Comparison of ENCODE assay signal across 8 cellular contexts in genomic region chr13:31846182-31846938, GRCh38.
A peak's percentile ranks its signal among the peaks of the same experiment; 100 is the strongest.
DNase-seq lines count a peak whose midpoint lies in the region; ATAC-seq and TF ChIP-seq lines count a peak whose summit lies in the region.

No MANE protein-coding gene starts in this region.

- H3K4me3 ChIP-seq in AG09309 (ENCODE audit: control insufficient read depth, low read depth, low read length) (peak overlapping the region; percentile 64), coronary artery (peak overlapping the region; percentile 92)

- DNase-seq in AG09309 (ENCODE audit: low read depth) (peak; percentile 16), NCI-H345 treated with DMSO at 0.1 percent for 48 hours (lab: John Stamatoyannopoulos, UW; ENCODE audit: unreplicated experiment) (peak; percentile 72), coronary artery (ENCODE audit: low spot score) (peak; percentile 92), left kidney (ENCODE audit: low read depth, low spot score) (peak; percentile 97)
- DNase-seq in activated CD4-positive, alpha-beta T cell treated with anti-CD3 and anti-CD28 coated beads for 24 hours (ENCODE audit: low read depth in 2 of 2), result peak; percentile 29 to 50
- DNase-seq in stimulated activated CD4-positive, alpha-beta T cell treated with anti-CD3 and anti-CD28 coated beads, Interleukin-1b, Interleukin-23, amount 100 ng/mL, for 24 hours (ENCODE audit: low read depth in 4 of 4, low spot score in 1 of 4), result peak; percentile 16 to 61 (median 36)

- no peak for TF ChIP-seq CTCF in AG09309 (IDR thresholded peaks at IDR 0.05; ENCODE audit: control insufficient read depth, insufficient read depth, low read depth, low read length, missing control alignments)
- TF ChIP-seq CTCF in coronary artery (IDR thresholded peaks at IDR 0.05), result no peak

- H3K27ac ChIP-seq in coronary artery, result peak overlapping the region; percentile 86 to 94

- ATAC-seq in GM19023 (IDR thresholded peaks at IDR 0.05; ENCODE audit: unreplicated experiment) (peak; percentile 98), HG03175 (IDR thresholded peaks at IDR 0.05; ENCODE audit: unreplicated experiment) (peak; percentile 97)

Comparison
In these comparisons a context has a peak if more than half of its experiments do, and no peak if none do; other contexts are left out.
1. Peak in every context shown above with its lines: DNase-seq, ATAC-seq, H3K4me3 ChIP-seq and H3K27ac ChIP-seq.
2. DNase-seq: peak in every context shown above with its lines; median percentile 97 in left kidney; 92 in coronary artery; 72 in NCI-H345 treated with DMSO at 0.1 percent for 48 hours; 40 in activated CD4-positive, alpha-beta T cell treated with anti-CD3 and anti-CD28 coated beads for 24 hours; 36 in stimulated activated CD4-positive, alpha-beta T cell treated with anti-CD3 and anti-CD28 coated beads, Interleukin-1b, Interleukin-23, amount 100 ng/mL, for 24 hours; 16 in AG09309.